ENCODE assay signal across 1 cellular context in the genomic region with DNA sequence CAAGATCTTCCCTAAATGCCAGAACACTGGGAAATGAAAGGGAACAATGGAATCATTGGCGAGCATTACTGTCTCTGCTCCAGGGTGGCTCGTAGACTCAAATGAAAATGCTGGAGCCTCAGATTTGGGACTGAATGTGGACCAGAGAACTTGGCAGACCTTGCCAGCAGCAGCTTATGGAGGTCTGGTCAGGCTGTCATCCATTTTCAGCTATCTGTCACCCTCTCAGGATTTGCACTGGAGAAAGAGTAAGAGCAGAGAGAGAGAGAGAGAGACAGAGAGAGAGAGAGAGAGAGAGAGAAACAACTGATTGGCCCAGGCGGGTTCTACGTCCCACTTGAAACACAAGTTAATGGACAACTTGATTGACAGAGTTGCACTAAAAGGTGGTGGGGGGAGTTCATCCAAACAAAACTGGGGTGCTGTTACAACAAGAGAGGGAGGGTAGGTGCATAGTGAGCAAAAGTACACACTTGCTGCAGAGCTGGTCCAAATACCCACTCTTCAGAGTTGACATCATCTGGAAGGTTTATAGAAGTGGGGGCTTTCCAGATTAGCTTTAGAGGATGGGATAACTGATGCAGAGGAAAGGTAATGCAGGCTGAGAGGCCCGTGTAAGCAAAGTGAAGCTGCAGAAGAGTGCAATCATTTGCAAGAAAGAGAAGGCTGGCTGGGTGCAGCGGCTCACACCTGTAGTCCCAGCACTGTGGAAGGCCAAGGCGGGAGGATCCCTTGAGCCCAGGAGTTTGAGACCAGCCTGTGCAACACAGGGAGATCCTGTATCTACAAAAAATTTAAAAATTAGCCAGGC.
TF ChIP-seq lines count a peak whose summit lies in the region.

No MANE protein-coding gene starts in this region.

TF ChIP-seq in HepG2, 621 proteins besides CTCF, POLR2A, EP300 and RAD21 (continues in another document):
- TF ChIP-seq RXRA (CRISPR knock-in tag; IDR thresholded peaks at IDR 0.05) (no peak), SMAD1 (CRISPR knock-in tag; IDR thresholded peaks at IDR 0.05; ENCODE audit: borderline replicate concordance, low read depth) (no peak), RORA (CRISPR knock-in tag; IDR thresholded peaks at IDR 0.05) (no peak), ZNF12 (CRISPR knock-in tag; IDR thresholded peaks at IDR 0.05) (peak; percentile 53), SOX5 (CRISPR knock-in tag; IDR thresholded peaks at IDR 0.05; ENCODE audit: borderline replicate concordance) (0 out of 2 replicates have a peak, but pooled peaks have one; percentile 4), MIER3 (CRISPR knock-in tag; IDR thresholded peaks at IDR 0.05; ENCODE audit: borderline replicate concordance) (0 out of 2 replicates have a peak, but pooled peaks have one; percentile 22), SETDB1 (CRISPR knock-in tag; IDR thresholded peaks at IDR 0.05; ENCODE audit: borderline replicate concordance) (0 out of 2 replicates have a peak, but pooled peaks have one; percentile 58), ZNF572 (CRISPR knock-in tag; IDR thresholded peaks at IDR 0.05) (peak; percentile 87; the same call in 1 of the 2 replicates), PHF21A (CRISPR knock-in tag; IDR thresholded peaks at IDR 0.05) (peak; percentile 60; the same call in 1 of the 2 replicates), FOXM1 (CRISPR knock-in tag; IDR thresholded peaks at IDR 0.05) (no peak), RFX5 (IDR thresholded peaks at IDR 0.05; ENCODE audit: low read depth, low read length) (no peak), TSC22D2 (CRISPR knock-in tag; IDR thresholded peaks at IDR 0.05; ENCODE audit: borderline replicate concordance) (peak; percentile 39; the same call in 1 of the 2 replicates), MED1 (CRISPR knock-in tag; IDR thresholded peaks at IDR 0.05) (peak; percentile 33; the same call in 1 of the 2 replicates), ZNF256 (CRISPR knock-in tag; conservative IDR thresholded peaks at IDR 0.05) (no peak), TCF7L2 (IDR thresholded peaks at IDR 0.05; ENCODE audit: low read depth, low read length) (no peak), ZNF570 (CRISPR knock-in tag; IDR thresholded peaks at IDR 0.05; ENCODE audit: borderline replicate concordance) (no peak), POGZ (CRISPR knock-in tag; IDR thresholded peaks at IDR 0.05) (0 out of 2 replicates have a peak, but pooled peaks have one; percentile 14), SP5 (CRISPR knock-in tag; IDR thresholded peaks at IDR 0.05; ENCODE audit: borderline replicate concordance, low read depth) (no peak), ZFAT (CRISPR knock-in tag; conservative IDR thresholded peaks at IDR 0.05) (no peak), ZNF709 (CRISPR knock-in tag; IDR thresholded peaks at IDR 0.05) (0 out of 2 replicates have a peak, but pooled peaks have one; percentile 34), BCL6 (CRISPR knock-in tag; IDR thresholded peaks at IDR 0.05) (0 out of 2 replicates have a peak, but pooled peaks have one; percentile 6), KLF13 (CRISPR knock-in tag; IDR thresholded peaks at IDR 0.05) (no peak), TARDBP (CRISPR knock-in tag; IDR thresholded peaks at IDR 0.05) (0 out of 2 replicates have a peak, but pooled peaks have one; percentile 14), SALL1 (CRISPR knock-in tag; IDR thresholded peaks at IDR 0.05) (peak; percentile 32; the same call in 1 of the 2 replicates), RARA (CRISPR knock-in tag; IDR thresholded peaks at IDR 0.05) (no peak), HOXA3 (CRISPR knock-in tag; IDR thresholded peaks at IDR 0.05) (no peak; the same call in 1 of the 2 replicates), NR3C1 (CRISPR knock-in tag; IDR thresholded peaks at IDR 0.05) (no peak), ZNF263 (CRISPR knock-in tag; IDR thresholded peaks at IDR 0.05) (no peak), NFYB (CRISPR knock-in tag; IDR thresholded peaks at IDR 0.05) (peak; percentile 70), HNF4A (CRISPR knock-in tag; IDR thresholded peaks at IDR 0.05) (no peak), ZNF607 (CRISPR knock-in tag; IDR thresholded peaks at IDR 0.05; ENCODE audit: borderline replicate concordance) (0 out of 2 replicates have a peak, but pooled peaks have one; percentile 22), ZNF317 (CRISPR knock-in tag; IDR thresholded peaks at IDR 0.05) (0 out of 2 replicates have a peak, but pooled peaks have one; percentile 26), SMARCC2 (IDR thresholded peaks at IDR 0.05) (no peak), FOXP1 (IDR thresholded peaks at IDR 0.05) (no peak), FOXP1 (CRISPR knock-in tag; IDR thresholded peaks at IDR 0.05) (peak; percentile 27; the same call in 1 of the 2 replicates)
- TF ChIP-seq, protein P1, sequence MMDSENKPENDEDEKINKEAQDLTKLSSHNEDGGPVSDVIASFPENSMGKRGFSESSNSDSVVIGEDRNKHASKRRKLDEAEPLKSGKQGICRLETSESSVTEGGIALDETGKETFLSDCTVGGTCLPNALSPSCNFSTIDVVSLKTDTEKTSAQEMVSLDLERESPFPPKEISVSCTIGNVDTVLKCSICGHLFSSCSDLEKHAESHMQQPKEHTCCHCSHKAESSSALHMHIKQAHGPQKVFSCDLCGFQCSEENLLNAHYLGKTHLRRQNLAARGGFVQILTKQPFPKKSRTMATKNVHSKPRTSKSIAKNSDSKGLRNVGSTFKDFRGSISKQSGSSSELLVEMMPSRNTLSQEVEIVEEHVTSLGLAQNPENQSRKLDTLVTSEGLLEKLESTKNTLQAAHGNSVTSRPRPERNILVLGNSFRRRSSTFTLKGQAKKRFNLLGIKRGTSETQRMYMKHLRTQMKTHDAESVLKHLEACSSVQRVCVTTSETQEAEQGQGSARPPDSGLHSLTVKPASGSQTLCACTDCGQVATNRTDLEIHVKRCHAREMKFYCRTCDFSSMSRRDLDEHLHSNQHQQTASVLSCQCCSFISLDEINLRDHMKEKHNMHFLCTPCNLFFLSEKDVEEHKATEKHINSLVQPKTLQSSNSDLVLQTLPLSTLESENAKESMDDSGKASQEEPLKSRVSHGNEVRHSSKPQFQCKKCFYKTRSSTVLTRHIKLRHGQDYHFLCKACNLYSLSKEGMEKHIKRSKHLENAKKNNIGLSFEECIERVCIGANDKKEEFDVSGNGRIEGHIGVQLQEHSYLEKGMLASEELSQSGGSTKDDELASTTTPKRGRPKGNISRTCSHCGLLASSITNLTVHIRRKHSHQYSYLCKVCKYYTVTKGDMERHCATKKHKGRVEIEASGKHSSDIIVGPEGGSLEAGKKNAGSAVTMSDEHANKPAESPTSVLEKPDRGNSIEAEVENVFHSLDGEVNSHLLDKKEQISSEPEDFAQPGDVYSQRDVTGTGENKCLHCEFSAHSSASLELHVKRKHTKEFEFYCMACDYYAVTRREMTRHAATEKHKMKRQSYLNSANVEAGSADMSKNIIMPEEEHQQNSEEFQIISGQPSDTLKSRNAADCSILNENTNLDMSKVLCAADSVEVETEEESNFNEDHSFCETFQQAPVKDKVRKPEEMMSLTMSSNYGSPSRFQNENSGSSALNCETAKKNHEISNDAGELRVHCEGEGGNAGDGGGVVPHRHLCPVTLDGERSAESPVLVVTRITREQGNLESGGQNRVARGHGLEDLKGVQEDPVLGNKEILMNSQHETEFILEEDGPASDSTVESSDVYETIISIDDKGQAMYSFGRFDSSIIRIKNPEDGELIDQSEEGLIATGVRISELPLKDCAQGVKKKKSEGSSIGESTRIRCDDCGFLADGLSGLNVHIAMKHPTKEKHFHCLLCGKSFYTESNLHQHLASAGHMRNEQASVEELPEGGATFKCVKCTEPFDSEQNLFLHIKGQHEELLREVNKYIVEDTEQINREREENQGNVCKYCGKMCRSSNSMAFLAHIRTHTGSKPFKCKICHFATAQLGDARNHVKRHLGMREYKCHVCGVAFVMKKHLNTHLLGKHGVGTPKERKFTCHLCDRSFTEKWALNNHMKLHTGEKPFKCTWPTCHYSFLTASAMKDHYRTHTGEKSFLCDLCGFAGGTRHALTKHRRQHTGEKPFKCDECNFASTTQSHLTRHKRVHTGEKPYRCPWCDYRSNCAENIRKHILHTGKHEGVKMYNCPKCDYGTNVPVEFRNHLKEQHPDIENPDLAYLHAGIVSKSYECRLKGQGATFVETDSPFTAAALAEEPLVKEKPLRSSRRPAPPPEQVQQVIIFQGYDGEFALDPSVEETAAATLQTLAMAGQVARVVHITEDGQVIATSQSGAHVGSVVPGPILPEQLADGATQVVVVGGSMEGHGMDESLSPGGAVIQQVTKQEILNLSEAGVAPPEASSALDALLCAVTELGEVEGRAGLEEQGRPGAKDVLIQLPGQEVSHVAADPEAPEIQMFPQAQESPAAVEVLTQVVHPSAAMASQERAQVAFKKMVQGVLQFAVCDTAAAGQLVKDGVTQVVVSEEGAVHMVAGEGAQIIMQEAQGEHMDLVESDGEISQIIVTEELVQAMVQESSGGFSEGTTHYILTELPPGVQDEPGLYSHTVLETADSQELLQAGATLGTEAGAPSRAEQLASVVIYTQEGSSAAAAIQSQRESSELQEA (CRISPR knock-in tag; IDR thresholded peaks at IDR 0.05; ENCODE audit: not compliant biosample characterization) = no peak
- TF ChIP-seq, protein P2, sequence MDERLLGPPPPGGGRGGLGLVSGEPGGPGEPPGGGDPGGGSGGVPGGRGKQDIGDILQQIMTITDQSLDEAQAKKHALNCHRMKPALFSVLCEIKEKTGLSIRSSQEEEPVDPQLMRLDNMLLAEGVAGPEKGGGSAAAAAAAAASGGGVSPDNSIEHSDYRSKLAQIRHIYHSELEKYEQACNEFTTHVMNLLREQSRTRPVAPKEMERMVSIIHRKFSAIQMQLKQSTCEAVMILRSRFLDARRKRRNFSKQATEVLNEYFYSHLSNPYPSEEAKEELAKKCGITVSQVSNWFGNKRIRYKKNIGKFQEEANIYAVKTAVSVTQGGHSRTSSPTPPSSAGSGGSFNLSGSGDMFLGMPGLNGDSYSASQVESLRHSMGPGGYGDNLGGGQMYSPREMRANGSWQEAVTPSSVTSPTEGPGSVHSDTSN (CRISPR knock-in tag; IDR thresholded peaks at IDR 0.05) = peak; percentile 73
- TF ChIP-seq, protein P3, sequence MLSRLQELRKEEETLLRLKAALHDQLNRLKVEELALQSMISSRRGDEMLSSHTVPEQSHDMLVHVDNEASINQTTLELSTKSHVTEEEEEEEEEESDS (CRISPR knock-in tag; IDR thresholded peaks at IDR 0.05; ENCODE audit: borderline replicate concordance) = no peak
- TF ChIP-seq, protein P4, sequence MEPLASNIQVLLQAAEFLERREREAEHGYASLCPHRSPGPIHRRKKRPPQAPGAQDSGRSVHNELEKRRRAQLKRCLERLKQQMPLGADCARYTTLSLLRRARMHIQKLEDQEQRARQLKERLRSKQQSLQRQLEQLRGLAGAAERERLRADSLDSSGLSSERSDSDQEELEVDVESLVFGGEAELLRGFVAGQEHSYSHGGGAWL (CRISPR knock-in tag; IDR thresholded peaks at IDR 0.05) = no peak
- TF ChIP-seq, protein P5, sequence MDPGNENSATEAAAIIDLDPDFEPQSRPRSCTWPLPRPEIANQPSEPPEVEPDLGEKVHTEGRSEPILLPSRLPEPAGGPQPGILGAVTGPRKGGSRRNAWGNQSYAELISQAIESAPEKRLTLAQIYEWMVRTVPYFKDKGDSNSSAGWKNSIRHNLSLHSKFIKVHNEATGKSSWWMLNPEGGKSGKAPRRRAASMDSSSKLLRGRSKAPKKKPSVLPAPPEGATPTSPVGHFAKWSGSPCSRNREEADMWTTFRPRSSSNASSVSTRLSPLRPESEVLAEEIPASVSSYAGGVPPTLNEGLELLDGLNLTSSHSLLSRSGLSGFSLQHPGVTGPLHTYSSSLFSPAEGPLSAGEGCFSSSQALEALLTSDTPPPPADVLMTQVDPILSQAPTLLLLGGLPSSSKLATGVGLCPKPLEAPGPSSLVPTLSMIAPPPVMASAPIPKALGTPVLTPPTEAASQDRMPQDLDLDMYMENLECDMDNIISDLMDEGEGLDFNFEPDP (CRISPR knock-in tag; conservative IDR thresholded peaks at IDR 0.05) = no peak
- TF ChIP-seq, protein P6, sequence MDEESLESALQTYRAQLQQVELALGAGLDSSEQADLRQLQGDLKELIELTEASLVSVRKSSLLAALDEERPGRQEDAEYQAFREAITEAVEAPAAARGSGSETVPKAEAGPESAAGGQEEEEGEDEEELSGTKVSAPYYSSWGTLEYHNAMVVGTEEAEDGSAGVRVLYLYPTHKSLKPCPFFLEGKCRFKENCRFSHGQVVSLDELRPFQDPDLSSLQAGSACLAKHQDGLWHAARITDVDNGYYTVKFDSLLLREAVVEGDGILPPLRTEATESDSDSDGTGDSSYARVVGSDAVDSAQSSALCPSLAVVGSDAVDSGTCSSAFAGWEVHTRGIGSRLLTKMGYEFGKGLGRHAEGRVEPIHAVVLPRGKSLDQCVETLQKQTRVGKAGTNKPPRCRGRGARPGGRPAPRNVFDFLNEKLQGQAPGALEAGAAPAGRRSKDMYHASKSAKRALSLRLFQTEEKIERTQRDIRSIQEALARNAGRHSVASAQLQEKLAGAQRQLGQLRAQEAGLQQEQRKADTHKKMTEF (CRISPR knock-in tag; IDR thresholded peaks at IDR 0.05) = peak; percentile 47; the same call in 1 of the 2 replicates
- TF ChIP-seq, protein P7, sequence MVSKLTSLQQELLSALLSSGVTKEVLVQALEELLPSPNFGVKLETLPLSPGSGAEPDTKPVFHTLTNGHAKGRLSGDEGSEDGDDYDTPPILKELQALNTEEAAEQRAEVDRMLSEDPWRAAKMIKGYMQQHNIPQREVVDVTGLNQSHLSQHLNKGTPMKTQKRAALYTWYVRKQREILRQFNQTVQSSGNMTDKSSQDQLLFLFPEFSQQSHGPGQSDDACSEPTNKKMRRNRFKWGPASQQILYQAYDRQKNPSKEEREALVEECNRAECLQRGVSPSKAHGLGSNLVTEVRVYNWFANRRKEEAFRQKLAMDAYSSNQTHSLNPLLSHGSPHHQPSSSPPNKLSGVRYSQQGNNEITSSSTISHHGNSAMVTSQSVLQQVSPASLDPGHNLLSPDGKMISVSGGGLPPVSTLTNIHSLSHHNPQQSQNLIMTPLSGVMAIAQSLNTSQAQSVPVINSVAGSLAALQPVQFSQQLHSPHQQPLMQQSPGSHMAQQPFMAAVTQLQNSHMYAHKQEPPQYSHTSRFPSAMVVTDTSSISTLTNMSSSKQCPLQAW (CRISPR knock-in tag; IDR thresholded peaks at IDR 0.05) = peak; percentile 52; the same call in 1 of the 2 replicates
- TF ChIP-seq, protein P8, sequence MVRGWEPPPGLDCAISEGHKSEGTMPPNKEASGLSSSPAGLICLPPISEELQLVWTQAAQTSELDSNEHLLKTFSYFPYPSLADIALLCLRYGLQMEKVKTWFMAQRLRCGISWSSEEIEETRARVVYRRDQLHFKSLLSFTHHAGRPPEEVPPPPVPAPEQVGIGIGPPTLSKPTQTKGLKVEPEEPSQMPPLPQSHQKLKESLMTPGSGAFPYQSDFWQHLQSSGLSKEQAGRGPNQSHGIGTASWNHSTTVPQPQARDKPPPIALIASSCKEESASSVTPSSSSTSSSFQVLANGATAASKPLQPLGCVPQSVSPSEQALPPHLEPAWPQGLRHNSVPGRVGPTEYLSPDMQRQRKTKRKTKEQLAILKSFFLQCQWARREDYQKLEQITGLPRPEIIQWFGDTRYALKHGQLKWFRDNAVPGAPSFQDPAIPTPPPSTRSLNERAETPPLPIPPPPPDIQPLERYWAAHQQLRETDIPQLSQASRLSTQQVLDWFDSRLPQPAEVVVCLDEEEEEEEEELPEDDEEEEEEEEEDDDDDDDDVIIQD (CRISPR knock-in tag; IDR thresholded peaks at IDR 0.05; ENCODE audit: low read depth) = no peak
